Comparison of ENCODE assay signal across 10 cellular contexts in the genomic region with DNA sequence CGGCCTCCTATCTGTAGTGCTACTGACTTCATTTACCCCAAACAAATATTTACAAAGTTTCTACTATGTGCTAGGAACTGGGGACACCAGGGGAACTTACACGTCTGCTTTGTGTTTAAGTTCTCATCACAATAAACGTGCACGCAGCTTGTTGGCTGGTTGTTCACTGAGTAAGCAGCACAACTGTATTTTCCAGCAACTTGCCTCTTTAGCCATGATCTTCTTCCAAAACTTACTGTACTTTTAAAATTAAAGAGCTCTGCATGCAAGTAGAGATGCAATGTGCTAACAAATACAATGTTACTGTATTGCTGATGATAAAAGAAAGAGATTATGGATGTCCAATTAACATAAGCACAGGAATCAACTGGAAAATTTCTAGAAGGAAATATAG.
DNase-seq lines count a peak whose midpoint lies in the region; ATAC-seq, FAIRE-seq and TF ChIP-seq lines count a peak whose summit lies in the region.
"Had no signal": no experiment of that assay in that cellular context is flagged by ENCODE, and none has a peak within 500 bp of the region (broad histone marks: within the 10 kb centered on the region; RNA-seq: fewer than 3 reads in every experiment).

No MANE protein-coding gene starts in this region.

- FAIRE-seq in pancreas (lab: Jason Lieb, UNC): no peak

- intact Hi-C loops in CD8-positive, alpha-beta T cell (cut with DNase I, micrococcal nuclease): loop anchor here (2.0 kb wide), 4 partner anchors 20 to 62 kb away; no protein-coding TSS in a partner anchor
- intact Hi-C loops in Panc1 (cut with micrococcal nuclease; ENCODE audit: unreplicated experiment): loop anchor here (10.0 kb wide), 1 partner anchor 58 kb away; no protein-coding TSS in a partner anchor
- intact Hi-C loops in pancreas (cut with DNase I): no loop called here

- POLR2A ChIA-PET in CD8-positive, alpha-beta T cell (lab: Charles Lee): interaction anchor here (1.3 to 4.6 kb wide), 9 partner anchors 8 to 92 kb away, joined by 3 to 38 read pairs (median 7); no protein-coding TSS in a partner anchor
- POLR2A ChIA-PET in Panc1 (lab: Charles Lee): no interaction called here

- no TSS peak for BruUV-seq in Panc1 (replicated peaks; lab: Mats Ljungman, UMichigan)

- H3K27ac Mint-ChIP-seq in CD8-positive, alpha-beta T cell: peak overlapping the region; percentile 93
- H3K27ac Mint-ChIP-seq in effector memory CD8-positive, alpha-beta T cell: peak overlapping the region; percentile 95 to 99

- peaks cover 80% of the 10 kb centered on the region for H3K4me1 Mint-ChIP-seq in CD8-positive, alpha-beta T cell (ENCODE audit: low read depth)
- peaks cover 75 to 81% of the 10 kb centered on the region in 2 donors for H3K4me1 Mint-ChIP-seq in effector memory CD8-positive, alpha-beta T cell (ENCODE audit: low read depth in 2 of 2)

- CTCF ChIA-PET in CD8-positive, alpha-beta T cell (lab: Charles Lee): interaction anchor here (0.6 to 5.3 kb wide), 12 partner anchors 8 to 325 kb away, joined by 3 to 25 read pairs (median 4); partner anchors contain the start of gene RAPGEF1
- CTCF ChIA-PET in Panc1 (lab: Charles Lee): no interaction called here

- H3K4me3 ChIP-seq in CD8-positive, alpha-beta T cell (ENCODE audit: low read depth, low read length): no peak overlapping the region
- H3K4me3 ChIP-seq in Panc1 (ENCODE audit: low read depth in 2 of 2, low read length in 2 of 2) (peak overlapping the region in 1 of 2 experiments; percentile 10; a peak in 1 of 4 replicates), pancreas (no peak overlapping the region)

- ATAC-seq in CD8-positive, alpha-beta T cell: no peak
- no peak for ATAC-seq in Panc1
- ATAC-seq in effector memory CD8-positive, alpha-beta T cell (replicated peaks): no peak
- ATAC-seq in pancreas: peak in 1 of 4 donors; percentile 5
- ATAC-seq in GM21576 (IDR thresholded peaks at IDR 0.05; ENCODE audit: unreplicated experiment): no peak
- ATAC-seq in esophagus mucosa: no peak
- ATAC-seq in HG03354 (IDR thresholded peaks at IDR 0.05; ENCODE audit: poor library complexity, severe bottlenecking, unreplicated experiment): no peak

- WGBS in pancreas, 2 donors: 57 to 61% methylated on average over 4 of the region's 4 CpGs

- DNase-seq in CD8-positive, alpha-beta T cell: no peak
- DNase-seq in Panc1 (ENCODE audit: low read depth, low spot score) (no peak), pancreas (no peak), nucleus accumbens (lab: John Stamatoyannopoulos, UW) (no peak)
- DNase-seq in effector memory CD8-positive, alpha-beta T cell: no peak
- DNase-seq: anterior cingulate cortex, occipital lobe had no signal

- H3K27me3 Mint-ChIP-seq in CD8-positive, alpha-beta T cell (ENCODE audit: low read depth): no peaks in the 10 kb centered on the region
- no peaks in the 10 kb centered on the region for H3K27me3 Mint-ChIP-seq in effector memory CD8-positive, alpha-beta T cell

- H3K27me3 ChIP-seq in CD8-positive, alpha-beta T cell (ENCODE audit: insufficient read depth, low read length): no peaks in the 10 kb centered on the region
- H3K27me3 ChIP-seq in Panc1 (ENCODE audit: control insufficient read depth, insufficient read depth, low read length): no peaks in the 10 kb centered on the region
- no peaks in the 10 kb centered on the region for H3K27me3 ChIP-seq in pancreas

- H3K9me3 Mint-ChIP-seq in CD8-positive, alpha-beta T cell: no peaks in the 10 kb centered on the region
- no peaks in the 10 kb centered on the region for H3K9me3 Mint-ChIP-seq in effector memory CD8-positive, alpha-beta T cell

- no peak overlapping the region for H3K27ac ChIP-seq in CD8-positive, alpha-beta T cell (ENCODE audit: low read depth, low read length)
- H3K27ac ChIP-seq in Panc1 (ENCODE audit: low read length) (peak overlapping the region; percentile 95), pancreas (peak overlapping the region in 3 of 4 donors; percentile 39 to 76 (median 62))

- H3K36me3 Mint-ChIP-seq in CD8-positive, alpha-beta T cell: peaks cover 7% of the 10 kb centered on the region
- H3K36me3 Mint-ChIP-seq in effector memory CD8-positive, alpha-beta T cell (ENCODE audit: insufficient read depth): peaks cover 24% of the 10 kb centered on the region

- in situ Hi-C loops in Panc1 (cut with HindIII; ENCODE audit: low pct_unique_long_range_greater_than_20kb, low sequenced_read_pairs): no loop called here

- H3K4me3 Mint-ChIP-seq in CD8-positive, alpha-beta T cell: peak overlapping the region; percentile 74
- H3K4me3 Mint-ChIP-seq in effector memory CD8-positive, alpha-beta T cell: peak overlapping the region; percentile 79 to 85

- H3K9me3 ChIP-seq in CD8-positive, alpha-beta T cell (ENCODE audit: low read length): no peaks in the 10 kb centered on the region
- H3K9me3 ChIP-seq in Panc1 (ENCODE audit: control insufficient read depth, insufficient read depth, low read depth, low read length) (no peaks in the 10 kb centered on the region), pancreas (no peaks in the 10 kb centered on the region)

- no peaks in the 10 kb centered on the region for H3K36me3 ChIP-seq in CD8-positive, alpha-beta T cell (ENCODE audit: insufficient read depth, low read length)
- H3K36me3 ChIP-seq in Panc1 (ENCODE audit: control insufficient read depth, insufficient read depth, low read length): no peaks in the 10 kb centered on the region
- H3K36me3 ChIP-seq in pancreas: no peaks in the 10 kb centered on the region

- H3K4me1 ChIP-seq in CD8-positive, alpha-beta T cell (ENCODE audit: insufficient read depth, low read length): peaks cover 57% of the 10 kb centered on the region
- H3K4me1 ChIP-seq in Panc1 (ENCODE audit: control insufficient read depth, insufficient read depth, low read length) (peaks cover 66% of the 10 kb centered on the region), pancreas (peaks cover 19 to 37% (median 26%) of the 10 kb centered on the region in 3 donors)

- no peak for TF ChIP-seq CTCF in CD8-positive, alpha-beta T cell (IDR thresholded peaks at IDR 0.05)
- TF ChIP-seq CTCF in Panc1 (IDR thresholded peaks at IDR 0.05): no peak
- no peak for TF ChIP-seq CTCF in pancreas (IDR thresholded peaks at IDR 0.05)

Comparison
In these comparisons a context has a peak if more than half of its experiments do, and no peak if none do; other contexts are left out.
1. intact Hi-C loops: an anchor here in CD8-positive, alpha-beta T cell (2.0 kb wide) and Panc1 (10.0 kb wide); none called in pancreas.